ENCODE assay signal across 8 cellular contexts in the genomic region with DNA sequence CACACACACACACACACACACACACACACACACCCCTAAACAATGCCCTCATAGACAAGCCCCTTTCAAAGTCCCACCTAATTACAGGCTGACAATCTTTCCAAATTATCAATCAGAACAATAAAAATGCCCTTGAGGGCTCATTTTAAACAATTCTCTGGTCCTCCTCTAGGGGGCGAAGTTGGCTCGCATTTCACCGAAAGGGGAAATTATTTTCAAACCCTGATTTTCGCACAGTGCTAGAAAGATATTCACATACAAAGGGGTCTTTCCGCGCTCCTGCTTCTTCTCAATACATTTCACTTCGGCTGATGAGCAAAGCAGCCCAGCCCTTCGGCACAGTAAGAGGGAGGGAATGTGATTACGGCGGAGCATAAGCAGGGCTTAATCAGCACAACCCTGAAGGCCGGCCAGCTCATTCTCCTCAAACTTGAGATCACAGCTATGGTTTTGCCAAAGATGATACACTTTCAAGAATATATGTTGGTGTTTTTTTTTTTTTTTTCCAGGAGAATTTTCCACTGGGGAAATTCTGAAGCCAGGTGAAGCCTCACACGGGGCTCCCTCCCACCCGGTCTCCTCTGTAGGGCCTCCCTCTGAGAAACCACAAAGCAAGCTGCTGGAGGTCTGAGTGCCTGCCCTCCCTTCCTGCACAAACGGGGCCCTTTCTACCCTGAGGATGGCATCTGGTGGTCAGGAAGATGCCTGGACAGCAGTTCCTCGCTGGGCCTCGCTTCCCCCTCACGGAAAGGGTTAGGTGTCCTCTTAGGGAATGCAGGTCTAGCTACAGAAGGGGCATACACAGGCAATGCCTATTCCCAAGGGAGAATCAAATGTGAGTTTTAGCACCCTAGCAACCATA.
DNase-seq lines count a peak whose midpoint lies in the region; ATAC-seq, FAIRE-seq and TF ChIP-seq lines count a peak whose summit lies in the region.

No MANE protein-coding gene starts in this region.

- FAIRE-seq in GM19239 (lab: Jason Lieb, UNC): peak; percentile 72

- H3K9ac ChIP-seq in BLaER1: no peak overlapping the region

- peak overlapping the region; percentile 34; the same call in 1 of the 2 replicates for H3K4me3 ChIP-seq in BLaER1
- H3K4me3 ChIP-seq in lung: no peak overlapping the region

- peak; percentile 59 for TF ChIP-seq CTCF in lung (IDR thresholded peaks at IDR 0.05; ENCODE audit: control extremely low read depth, extremely low read depth)

- DNase-seq in GM19239 (ENCODE audit: insufficient read length, low spot score) (no peak), NAMALWA (ENCODE audit: low spot score) (peak; percentile 67), UCSD-AML1 (lab: John Stamatoyannopoulos, UW; ENCODE audit: unreplicated experiment) (peak; percentile 21), dermis microvascular lymphatic vessel endothelial cell (ENCODE audit: low read depth in 2 of 2) (peak; percentile 27 to 75), lung (ENCODE audit: low spot score) (no peak), GM19238 (ENCODE audit: insufficient read length, low spot score) (no peak)
- DNase-seq in stimulated activated CD8-positive, alpha-beta memory T cell treated with anti-CD3 and anti-CD28 coated beads, Interleukin-4, amount 100 ng/mL, for 48 hours: peak; percentile 63

- H3K4me1 ChIP-seq in BLaER1 (peaks cover 9% of the 10 kb centered on the region), lung (ENCODE audit: control insufficient read depth in 2 of 2, insufficient read depth in 2 of 2, low read length in 2 of 2) (peaks cover 0 to 3% of the 10 kb centered on the region in 2 donors)

- H3K27me3 ChIP-seq in BLaER1: no peaks in the 10 kb centered on the region
- no peaks in the 10 kb centered on the region for H3K27me3 ChIP-seq in lung (ENCODE audit: control insufficient read depth, insufficient read depth)

- peak overlapping the region; percentile 66 for H3K4me2 ChIP-seq in BLaER1

- H4K20me1 ChIP-seq in BLaER1: no peaks in the 10 kb centered on the region

- ATAC-seq in lung (ENCODE audit: insufficient read depth, low FRiP score): peak; percentile 43

- H3K27ac ChIP-seq in BLaER1 (no peak overlapping the region), lung (ENCODE audit: low read depth in 1 of 2, low read length in 1 of 2) (no peak overlapping the region)

- H3K9me3 ChIP-seq in BLaER1: no peaks in the 10 kb centered on the region
- no peaks in the 10 kb centered on the region for H3K9me3 ChIP-seq in lung (ENCODE audit: control insufficient read depth in 2 of 2, insufficient read depth in 1 of 2, low read length in 1 of 2)

- 14 to 29% methylated on average over 17 of the region's 17 CpGs for WGBS in lung, 2 donors

- H3K36me3 ChIP-seq in BLaER1 (no peaks in the 10 kb centered on the region), lung (ENCODE audit: control insufficient read depth in 2 of 2, insufficient read depth in 2 of 2, low read length in 2 of 2) (peaks cover 1 to 4% of the 10 kb centered on the region in 2 donors)

Comparison
In these comparisons a context has a peak if more than half of its experiments do, and no peak if none do; other contexts are left out.
1. DNase-seq: peak in NAMALWA (single experiment), UCSD-AML1 (single experiment), dermis microvascular lymphatic vessel endothelial cell (2 of 2) and stimulated activated CD8-positive, alpha-beta memory T cell treated with anti-CD3 and anti-CD28 coated beads, Interleukin-4, amount 100 ng/mL, for 48 hours (single experiment); none in GM19239 (single experiment), lung (single experiment) and GM19238 (single experiment).